ENCODE assay signal across 8 cellular contexts in genomic region chr17:4997302-4998026, GRCh38. TPM values are rescaled to one million over a fixed set of nuclear protein-coding genes. Genes with fewer than 3 reads are reported as not detected.
DNase-seq lines count a peak whose midpoint lies in the region; ATAC-seq lines count a peak whose summit lies in the region.

INCA1 (minus strand) TSS chr17:4997522; CDS start chr17:4994437, 3,085 bp downstream.
KIF1C (plus strand) TSS chr17:4997950; CDS start chr17:5000247, 2,297 bp downstream.

- H3K36me3 ChIP-seq in CD4-positive, alpha-beta memory T cell (ENCODE audit: insufficient read depth, low read length) = peaks cover 11% of the 10 kb centered on the region

- CTCF ChIA-PET in CD4-positive, alpha-beta memory T cell (lab: Charles Lee; ENCODE audit: partially characterized antibody) = interaction anchor here (0.9 to 2.9 kb wide), 6 partner anchors 10 to 88 kb away, joined by 3 to 16 read pairs (median 4); partner anchors contain the start of gene CAMTA2

- peak within 1 kb of the TSS; percentile 78 to 91 (median 84) for H3K4me3 Mint-ChIP-seq in CD4-positive, alpha-beta memory T cell
- peak within 1 kb of the TSS; percentile 86 to 88 for H3K4me3 Mint-ChIP-seq in effector memory CD8-positive, alpha-beta T cell

- POLR2A ChIA-PET in CD4-positive, alpha-beta memory T cell (lab: Charles Lee; ENCODE audit: partially characterized antibody) = interaction anchor here (0.6 to 3.3 kb wide), 25 partner anchors 10 to 854 kb away, joined by 3 to 64 read pairs (median 5); partner anchors contain the start of genes CAMTA2, CHRNE, PFN1 and RNF167

- H3K27me3 Mint-ChIP-seq in CD4-positive, alpha-beta memory T cell = no peaks in the 10 kb centered on the region
- no peaks in the 10 kb centered on the region for H3K27me3 Mint-ChIP-seq in effector memory CD8-positive, alpha-beta T cell

- intact Hi-C loops in CD4-positive, alpha-beta memory T cell (cut with micrococcal nuclease) = loop anchor here (1.0 to 5.0 kb wide), 4 partner anchors 10 to 285 kb away; partner anchors contain the start of genes ARRB2, CAMTA2, PFN1 and RNF167

- ATAC-seq in GM19397 (IDR thresholded peaks at IDR 0.05; ENCODE audit: unreplicated experiment) = peak; percentile 84
- ATAC-seq in HG03558 (IDR thresholded peaks at IDR 0.05; ENCODE audit: extremely low read depth, unreplicated experiment) = peak; percentile 53
- ATAC-seq in effector memory CD8-positive, alpha-beta T cell (replicated peaks) = peak; percentile 93

- H3K4me3 ChIP-seq in CD4-positive, alpha-beta memory T cell (ENCODE audit: low read length in 2 of 2) = peak within 1 kb of the TSS; percentile 36 to 72

- H3K27ac Mint-ChIP-seq in CD4-positive, alpha-beta memory T cell = peak within 1 kb of the TSS; percentile 75 to 94 (median 87)
- peak within 1 kb of the TSS; percentile 83 to 90 for H3K27ac Mint-ChIP-seq in effector memory CD8-positive, alpha-beta T cell

- peak; percentile 88 to 94 (median 92) for DNase-seq in CD4-positive, alpha-beta memory T cell
- DNase-seq in NK-92 (lab: John Stamatoyannopoulos, UW; ENCODE audit: unreplicated experiment) (peak; percentile 14), mesenteric fat pad (ENCODE audit: low spot score) (peak; percentile 97)
- DNase-seq in activated CD8-positive, alpha-beta memory T cell treated with anti-CD3 and anti-CD28 coated beads for 48 hours (ENCODE audit: low read depth in 2 of 3, low spot score in 2 of 3) = peak; percentile 80 to 88 (median 85)
- peak; percentile 86 to 92 (median 89) for DNase-seq in effector memory CD8-positive, alpha-beta T cell
- DNase-seq in stimulated activated CD8-positive, alpha-beta memory T cell treated with anti-CD3 and anti-CD28 coated beads, Interleukin-15, amount 100 ng/mL, for 1 hour (ENCODE audit: low read depth) = peak; percentile 75

- peaks cover 10 to 42% (median 24%) of the 10 kb centered on the region in 4 donors for H3K4me1 Mint-ChIP-seq in CD4-positive, alpha-beta memory T cell
- H3K4me1 Mint-ChIP-seq in effector memory CD8-positive, alpha-beta T cell (ENCODE audit: low read depth in 2 of 2) = peaks cover 25 to 32% of the 10 kb centered on the region in 2 donors

- no peaks in the 10 kb centered on the region for H3K27me3 ChIP-seq in CD4-positive, alpha-beta memory T cell (ENCODE audit: insufficient read depth, low read length)

- H3K27ac ChIP-seq in CD4-positive, alpha-beta memory T cell (ENCODE audit: low read depth, low read length) = peak within 1 kb of the TSS; percentile 79

- H3K9me3 ChIP-seq in CD4-positive, alpha-beta memory T cell (ENCODE audit: control insufficient read depth in 1 of 2, low read length in 2 of 2) = no peaks in the 10 kb centered on the region

- peaks cover 22% of the 10 kb centered on the region for H3K4me1 ChIP-seq in CD4-positive, alpha-beta memory T cell (ENCODE audit: insufficient read depth, low read length)

- H3K36me3 Mint-ChIP-seq in CD4-positive, alpha-beta memory T cell = peaks cover 10 to 25% of the 10 kb centered on the region in 2 donors
- peaks cover 8% of the 10 kb centered on the region for H3K36me3 Mint-ChIP-seq in effector memory CD8-positive, alpha-beta T cell (ENCODE audit: insufficient read depth)

- no peaks in the 10 kb centered on the region for H3K9me3 Mint-ChIP-seq in CD4-positive, alpha-beta memory T cell
- H3K9me3 Mint-ChIP-seq in effector memory CD8-positive, alpha-beta T cell = no peaks in the 10 kb centered on the region

RNA-seq across cellular contexts. Expression of gene INCA1, which starts in this region (rescaled TPM):
- total RNA-seq in CD4-positive, alpha-beta memory T cell = under 1 TPM; 0.36 to 0.67 TPM
- polyA plus RNA-seq in CD4-positive, alpha-beta memory T cell = under 1 TPM; 0.26 to 0.71 TPM
- total RNA-seq in mesenteric fat pad = 0.71 TPM

RNA-seq across cellular contexts. Expression of gene KIF1C, which starts in this region (rescaled TPM):
- total RNA-seq in CD4-positive, alpha-beta memory T cell = 10 to 100 TPM; 29.8 to 36.9 TPM
- polyA plus RNA-seq in CD4-positive, alpha-beta memory T cell = 10 to 100 TPM in 1 of 2 donors, 1 to 10 TPM in 1; 1.8 to 10.8 TPM
- 213 TPM for total RNA-seq in mesenteric fat pad

Comparison
In these comparisons a context has a peak if more than half of its experiments do, and no peak if none do; other contexts are left out.
1. Peak in every context shown above with its lines: DNase-seq, ATAC-seq, H3K4me3 ChIP-seq and H3K27ac ChIP-seq.
2. DNase-seq: peak in every context shown above with its lines; median percentile 97 in mesenteric fat pad; 92 in CD4-positive, alpha-beta memory T cell; 89 in effector memory CD8-positive, alpha-beta T cell; 85 in activated CD8-positive, alpha-beta memory T cell treated with anti-CD3 and anti-CD28 coated beads for 48 hours; 75 in stimulated activated CD8-positive, alpha-beta memory T cell treated with anti-CD3 and anti-CD28 coated beads, Interleukin-15, amount 100 ng/mL, for 1 hour; 14 in NK-92.